In genomic region chr3:107431298-107432012, GRCh38 we compare ENCODE assay signal across 8 cellular contexts.
DNase-seq lines count a peak whose midpoint lies in the region; ATAC-seq lines count a peak whose summit lies in the region.

No MANE protein-coding gene starts in this region.

- peak overlapping the region; percentile 74 to 91 (median 83) for H3K4me3 ChIP-seq in BLaER1 treated with 17β-estradiol and CSF1 and Interleukin-3, amounts not matched to agents 10 nM and 100 nM
- H3K4me3 ChIP-seq in endocrine pancreas (ENCODE audit: control insufficient read depth, insufficient read depth, low read length), result peak overlapping the region; percentile 95

- no peaks in the 10 kb centered on the region for H3K9me3 Mint-ChIP-seq in memory B cell

- peaks cover 14 to 23% (median 19%) of the 10 kb centered on the region in 10 experiments for H3K4me1 ChIP-seq in BLaER1 treated with 17β-estradiol and CSF1 and Interleukin-3, amounts not matched to agents 10 nM and 100 nM
- no peaks in the 10 kb centered on the region for H3K4me1 ChIP-seq in endocrine pancreas (ENCODE audit: control insufficient read depth, insufficient read depth, low read length)

- ATAC-seq in GM19023 (IDR thresholded peaks at IDR 0.05; ENCODE audit: unreplicated experiment) (peak; percentile 53), HG03108 (IDR thresholded peaks at IDR 0.05; ENCODE audit: unreplicated experiment) (peak; percentile 72), memory B cell (ENCODE audit: low read depth) (peak; percentile 58)

- H3K4me3 Mint-ChIP-seq in memory B cell, result peak overlapping the region; percentile 96

- H3K27ac ChIP-seq in BLaER1 treated with 17β-estradiol and CSF1 and Interleukin-3, amounts not matched to agents 10 nM and 100 nM, result peak overlapping the region; percentile 76 to 95 (median 89)

- H3K27me3 ChIP-seq in BLaER1 treated with 17β-estradiol and CSF1 and Interleukin-3, amounts not matched to agents 10 nM and 100 nM, result peaks cover 0 to 15% (median 8%) of the 10 kb centered on the region in 11 experiments; a peak in 16 of 22 replicates
- no peaks in the 10 kb centered on the region for H3K27me3 ChIP-seq in endocrine pancreas (ENCODE audit: control insufficient read depth, insufficient read depth, low read length)

- no peaks in the 10 kb centered on the region for H3K9me3 ChIP-seq in BLaER1 treated with 17β-estradiol and CSF1 and Interleukin-3, amounts not matched to agents 10 nM and 100 nM (replicated peaks in 1 of 11)
- no peaks in the 10 kb centered on the region for H3K9me3 ChIP-seq in endocrine pancreas (ENCODE audit: control insufficient read depth, low read length)

- H3K4me2 ChIP-seq in BLaER1 treated with 17β-estradiol and CSF1 and Interleukin-3, amounts not matched to agents 10 nM and 100 nM, result peak overlapping the region; percentile 88 to 100 (median 97)

- H3K27me3 Mint-ChIP-seq in memory B cell, result no peaks in the 10 kb centered on the region

- DNase-seq in NCI-H774 (lab: John Stamatoyannopoulos, UW), result peak; percentile 37
- peak; percentile 85 for DNase-seq in activated CD8-positive, alpha-beta memory T cell treated with anti-CD3 and anti-CD28 coated beads for 24 hours
- peak; percentile 23 to 53 for DNase-seq in memory B cell (ENCODE audit: low spot score in 2 of 2)
- peak; percentile 61 for DNase-seq in stimulated activated CD8-positive, alpha-beta memory T cell treated with anti-CD3 and anti-CD28 coated beads, Interleukin-4, amount 100 ng/mL, for 48 hours

- peaks cover 17% of the 10 kb centered on the region for H3K4me1 Mint-ChIP-seq in memory B cell

- peak overlapping the region; percentile 83 to 94 (median 90) for H3K9ac ChIP-seq in BLaER1 treated with 17β-estradiol and CSF1 and Interleukin-3, amounts not matched to agents 10 nM and 100 nM
- H3K9ac ChIP-seq in endocrine pancreas (ENCODE audit: control insufficient read depth, insufficient read depth, low read length), result peak overlapping the region; percentile 79

- H3K36me3 Mint-ChIP-seq in memory B cell, result no peaks in the 10 kb centered on the region

- no peaks in the 10 kb centered on the region for H4K20me1 ChIP-seq in BLaER1 treated with 17β-estradiol and CSF1 and Interleukin-3, amounts not matched to agents 10 nM and 100 nM

- H3K27ac Mint-ChIP-seq in memory B cell, result peak overlapping the region; percentile 85

- no peaks in the 10 kb centered on the region for H3K36me3 ChIP-seq in BLaER1 treated with 17β-estradiol and CSF1 and Interleukin-3, amounts not matched to agents 10 nM and 100 nM
- no peaks in the 10 kb centered on the region for H3K36me3 ChIP-seq in endocrine pancreas (ENCODE audit: control insufficient read depth, insufficient read depth, low read length)

Comparison
In these comparisons a context has a peak if more than half of its experiments do, and no peak if none do; other contexts are left out.
1. Peak in every context shown above with its lines: DNase-seq, ATAC-seq, H3K4me3 ChIP-seq and H3K27ac ChIP-seq.